ENCODE assay signal across 8 cellular contexts in genomic region chr6:154868143-154868594, GRCh38.
DNase-seq lines count a peak whose midpoint lies in the region; ATAC-seq, FAIRE-seq and TF ChIP-seq lines count a peak whose summit lies in the region.

No MANE protein-coding gene starts in this region.

- H3K79me2 ChIP-seq in PC-9 (ENCODE audit: low read depth) (no peaks in the 10 kb centered on the region), endothelial cell of umbilical vein (ENCODE audit: control insufficient read depth, insufficient read depth, low read length) (peaks cover 4% of the 10 kb centered on the region), neural cell (replicated peaks; ENCODE audit: insufficient read depth, low read length) (peaks cover 6% of the 10 kb centered on the region)

- H3K27me3 ChIP-seq in PC-9 (ENCODE audit: insufficient read depth, low read depth) (no peaks in the 10 kb centered on the region), endothelial cell of umbilical vein (ENCODE audit: control insufficient read depth in 2 of 2, insufficient read depth in 2 of 2, low read length in 2 of 2) (no peaks in the 10 kb centered on the region), neural cell (ENCODE audit: insufficient read depth, low read depth, low read length) (no peaks in the 10 kb centered on the region), MG63 (no peaks in the 10 kb centered on the region)

- no peaks in the 10 kb centered on the region for H3K9me2 ChIP-seq in PC-9 (ENCODE audit: insufficient read depth)
- H3K9me2 ChIP-seq in neural cell (ENCODE audit: insufficient read depth, low read length), result no peaks in the 10 kb centered on the region

- H3K4me1 ChIP-seq in PC-9 (replicated peaks; ENCODE audit: insufficient read depth) (no peaks in the 10 kb centered on the region), endothelial cell of umbilical vein (ENCODE audit: control insufficient read depth, extremely low read depth, insufficient read depth, low read length) (no peaks in the 10 kb centered on the region)

- dilution Hi-C loops in endothelial cell of umbilical vein (cut with MboI; ENCODE audit: extremely low pct_ligation_motif_present, low sequenced_read_pairs), result no loop called here

- H3K4me2 ChIP-seq in PC-9, result no peak overlapping the region
- H3K4me2 ChIP-seq in endothelial cell of umbilical vein (ENCODE audit: insufficient read depth, low read length), result no peak overlapping the region
- H3K4me2 ChIP-seq in neural cell (ENCODE audit: low read length), result no peak overlapping the region

- H3F3A ChIP-seq in PC-9 (ENCODE audit: insufficient read depth, low read depth) (no peaks in the 10 kb centered on the region; the same call in none of the 2 replicates), neural cell (ENCODE audit: insufficient read depth, low read length, poor library complexity, severe bottlenecking) (no peaks in the 10 kb centered on the region)

- H3K27ac ChIP-seq in PC-9, result no peak overlapping the region
- no peak overlapping the region for H3K27ac ChIP-seq in endothelial cell of umbilical vein (ENCODE audit: insufficient read depth, low read depth, low read length)
- H3K27ac ChIP-seq in neural cell (ENCODE audit: low read length), result no peak overlapping the region

- TF ChIP-seq CTCF in PC-9 (conservative IDR thresholded peaks at IDR 0.05), result peak; percentile 78
- TF ChIP-seq CTCF in endothelial cell of umbilical vein (IDR thresholded peaks at IDR 0.05; ENCODE audit: extremely low read depth in 1 of 2, insufficient read depth in 1 of 2, low read depth in 1 of 2, low read length in 2 of 2), result peak; percentile 53 to 54
- TF ChIP-seq CTCF in neural cell (IDR thresholded peaks at IDR 0.05; ENCODE audit: poor library complexity, severe bottlenecking), result peak; percentile 84

- no peaks in the 10 kb centered on the region for H3K36me3 ChIP-seq in PC-9 (ENCODE audit: low read depth)
- no peaks in the 10 kb centered on the region for H3K36me3 ChIP-seq in endothelial cell of umbilical vein (ENCODE audit: control insufficient read depth in 2 of 2, extremely low read depth in 1 of 2, insufficient read depth in 2 of 2, low read length in 2 of 2)
- H3K36me3 ChIP-seq in neural cell (ENCODE audit: insufficient read depth, low read length), result no peaks in the 10 kb centered on the region
- H3K36me3 ChIP-seq in MG63, result peaks cover 8% of the 10 kb centered on the region

- no peak for TF ChIP-seq POLR2A in endothelial cell of umbilical vein (IDR thresholded peaks at IDR 0.05; ENCODE audit: low read depth, low read length)

- TF ChIP-seq RAD21 in neural cell (conservative IDR thresholded peaks at IDR 0.05), result peak; percentile 89

- CTCF ChIA-PET in HEK293T (lab: Yijun Ruan, JAX) (interaction anchor here (0.6 to 1.5 kb wide), 16 partner anchors 8 to 1550 kb away, joined by 3 to 8 read pairs (median 4); no protein-coding TSS in a partner anchor), PC-9 (lab: Charles Lee) (interaction anchor here (0.5 to 0.8 kb wide), 4 partner anchors 60 to 435 kb away, joined by 3 to 7 read pairs (median 3); no protein-coding TSS in a partner anchor), endothelial cell of umbilical vein (lab: Charles Lee) (interaction anchor here (0.6 to 2.9 kb wide), 74 partner anchors 9 to 671 kb away, joined by 3 to 63 read pairs (median 4); no protein-coding TSS in a partner anchor)

- intact Hi-C loops in PC-9 (cut with micrococcal nuclease; ENCODE audit: unreplicated experiment), result loop anchor here (1.0 kb wide), 1 partner anchor 306 kb away; no protein-coding TSS in a partner anchor
- intact Hi-C loops in endothelial cell of umbilical vein (cut with micrococcal nuclease), result loop anchor here (1.0 to 5.0 kb wide), 5 partner anchors 60 to 447 kb away; partner anchors contain the start of gene TFB1M

- H3K9me1 ChIP-seq in endothelial cell of umbilical vein (replicated peaks; ENCODE audit: control insufficient read depth, extremely low read depth, insufficient read depth, low read length), result no peaks in the 10 kb centered on the region

- H3K9ac ChIP-seq in endothelial cell of umbilical vein (replicated peaks; ENCODE audit: extremely low read depth, insufficient read depth, low read length) (no peak overlapping the region), neural cell (ENCODE audit: low read length) (no peak overlapping the region)

- H3K9me3 ChIP-seq in PC-9 (ENCODE audit: insufficient read depth, low read depth) (no peaks in the 10 kb centered on the region), endothelial cell of umbilical vein (replicated peaks; ENCODE audit: control insufficient read depth, insufficient read depth, low read length) (no peaks in the 10 kb centered on the region), neural cell (ENCODE audit: low read length) (no peaks in the 10 kb centered on the region), MG63 (no peaks in the 10 kb centered on the region)

- no peak for ATAC-seq in GM18498 (IDR thresholded peaks at IDR 0.05; ENCODE audit: unreplicated experiment)

- no peak overlapping the region for H3K4me3 ChIP-seq in PC-9
- no peak overlapping the region for H3K4me3 ChIP-seq in endothelial cell of umbilical vein (replicated peaks in 1 of 3; ENCODE audit: insufficient read depth in 1 of 3, low read depth in 1 of 3, low read length in 3 of 3)
- H3K4me3 ChIP-seq in neural cell (ENCODE audit: low read length), result no peak overlapping the region
- no peak overlapping the region for H3K4me3 ChIP-seq in MG63

- H4K20me1 ChIP-seq in PC-9 (ENCODE audit: insufficient read depth) (peaks cover 10% of the 10 kb centered on the region), endothelial cell of umbilical vein (replicated peaks; ENCODE audit: control insufficient read depth, extremely low read depth, insufficient read depth, low read length) (no peaks in the 10 kb centered on the region), neural cell (ENCODE audit: insufficient read depth) (no peaks in the 10 kb centered on the region)

- TF ChIP-seq EP300 in neural cell (conservative IDR thresholded peaks at IDR 0.05; ENCODE audit: poor library complexity, severe bottlenecking), result no peak

- BruUV-seq in PC-9 (replicated peaks; lab: Mats Ljungman, UMichigan) (no TSS peak), endothelial cell of umbilical vein (replicated peaks; lab: Mats Ljungman, UMichigan) (no TSS peak)

- peak; percentile 43 for DNase-seq in COLO829 (ENCODE audit: low spot score)
- peak; percentile 64 for DNase-seq in HEK293T (ENCODE audit: extremely low spot score)
- peak in 1 of 2 experiments; percentile 42 for DNase-seq in PC-9
- DNase-seq in endothelial cell of umbilical vein (ENCODE audit: low read depth, low spot score), result peak; percentile 57
- DNase-seq in MG63, result no peak
- DNase-seq in UCSD-AML1 (lab: John Stamatoyannopoulos, UW; ENCODE audit: unreplicated experiment), result no peak

- H2AFZ ChIP-seq in PC-9, result no peak overlapping the region
- no peak overlapping the region for H2AFZ ChIP-seq in endothelial cell of umbilical vein (ENCODE audit: low read depth, low read length)
- no peak overlapping the region for H2AFZ ChIP-seq in neural cell (ENCODE audit: low read depth, low read length)

- POLR2A ChIA-PET in HEK293T (lab: Yijun Ruan, JAX), result no interaction called here
- POLR2A ChIA-PET in PC-9 (lab: Charles Lee; ENCODE audit: unreplicated experiment), result interaction anchor here (0.6 kb wide), 1 partner anchor 329 kb away, joined by 8 read pairs; no protein-coding TSS in a partner anchor
- POLR2A ChIA-PET in endothelial cell of umbilical vein (lab: Charles Lee), result no interaction called here

- no peak for FAIRE-seq in endothelial cell of umbilical vein (lab: Jason Lieb, UNC)

TF ChIP-seq in HEK293T, 16 proteins besides CTCF, POLR2A, EP300 and RAD21 (continues in another document):
- no peak for TF ChIP-seq ELF4 (IDR thresholded peaks at IDR 0.05)
- TF ChIP-seq LEF1 (IDR thresholded peaks at IDR 0.05; ENCODE audit: borderline replicate concordance), result no peak
- TF ChIP-seq FOXA1 (IDR thresholded peaks at IDR 0.05), result no peak
- TF ChIP-seq SP1 (IDR thresholded peaks at IDR 0.05), result no peak
- TF ChIP-seq SUZ12 (IDR thresholded peaks at IDR 0.05), result no peak
- no peak for TF ChIP-seq BHLHE40 (IDR thresholded peaks at IDR 0.05; ENCODE audit: borderline replicate concordance)
- TF ChIP-seq FOXM1 (IDR thresholded peaks at IDR 0.05; ENCODE audit: borderline replicate concordance), result no peak
- no peak for TF ChIP-seq ZNF384 (IDR thresholded peaks at IDR 0.05)
- no peak for TF ChIP-seq L3MBTL2 (conservative IDR thresholded peaks at IDR 0.05)

TF ChIP-seq in endothelial cell of umbilical vein, 7 proteins besides CTCF, POLR2A, EP300 and RAD21:
- TF ChIP-seq POLR2AphosphoS5 (IDR thresholded peaks at IDR 0.05; ENCODE audit: insufficient read depth, low read depth, low read length), result no peak
- no peak for TF ChIP-seq GATA2 (IDR thresholded peaks at IDR 0.05; ENCODE audit: insufficient read depth, insufficient read length, low read depth, low read length)
- TF ChIP-seq JUN (IDR thresholded peaks at IDR 0.05; ENCODE audit: borderline replicate concordance, insufficient read depth, insufficient read length, low read depth), result no peak
- no peak for TF ChIP-seq EZH2 (IDR thresholded peaks at IDR 0.05; ENCODE audit: borderline replicate concordance, low read depth, low read length, severe bottlenecking)

TF ChIP-seq in neural cell, 6 proteins besides CTCF, POLR2A, EP300 and RAD21:
- TF ChIP-seq SMC3 (conservative IDR thresholded peaks at IDR 0.05; ENCODE audit: poor library complexity) (peak; percentile 82), REST (IDR thresholded peaks at IDR 0.05; ENCODE audit: borderline replicate concordance) (no peak)

Comparison
In these comparisons a context has a peak if more than half of its experiments do, and no peak if none do; other contexts are left out.
1. DNase-seq: peak in COLO829 (single experiment), HEK293T (single experiment) and endothelial cell of umbilical vein (single experiment); none in MG63 (single experiment) and UCSD-AML1 (single experiment).
2. Peak in every context shown above with its lines, with median percentiles within 50 percentile points of each other: CTCF ChIP-seq.